ENCODE assay signal across 8 cellular contexts in genomic region chr19:20038358-20039202, GRCh38. TPM values are rescaled to one million over a fixed set of nuclear protein-coding genes. Genes with fewer than 3 reads are reported as not detected.
DNase-seq lines count a peak whose midpoint lies in the region; ATAC-seq and TF ChIP-seq lines count a peak whose summit lies in the region.

No MANE protein-coding gene starts in this region.

- H3K27ac ChIP-seq in CD8-positive, alpha-beta T cell (ENCODE audit: low read depth, low read length): peak overlapping the region; percentile 68

- peak; percentile 20 for ATAC-seq in CD8-positive, alpha-beta T cell
- no peak for ATAC-seq in HG03460 (IDR thresholded peaks at IDR 0.05; ENCODE audit: unreplicated experiment)

- no peaks in the 10 kb centered on the region for H3K27me3 ChIP-seq in CD8-positive, alpha-beta T cell (ENCODE audit: insufficient read depth, low read length)
- H3K27me3 ChIP-seq in mononuclear cell (ENCODE audit: insufficient read depth, low read length): no peaks in the 10 kb centered on the region

- no peak for TF ChIP-seq CTCF in CD8-positive, alpha-beta T cell (IDR thresholded peaks at IDR 0.05)
- TF ChIP-seq CTCF in LNCaP clone FGC (IDR thresholded peaks at IDR 0.05; ENCODE audit: control insufficient read depth, extremely low read depth, insufficient read depth): no peak

- intact Hi-C loops in CD8-positive, alpha-beta T cell (cut with DNase I, micrococcal nuclease): loop anchor here (1.0 to 10.0 kb wide), 13 partner anchors 14 to 1466 kb away; partner anchors contain the start of genes ZNF486 (in 2 of the 2), ZNF90 (in 2 of the 2), ZNF429 (in 1 of the 2) and ZNF430 (in 1 of the 2)
- intact Hi-C loops in dendritic cell treated with granulocyte-macrophage colony-stimulating factor and Interleukin-4, amounts not matched to agents 40 ng/mL and 50 ng/mL, for 4 days (cut with micrococcal nuclease): no loop called here

- no peaks in the 10 kb centered on the region for H3K9me3 ChIP-seq in CD8-positive, alpha-beta T cell (ENCODE audit: low read length)
- H3K9me3 ChIP-seq in mononuclear cell (ENCODE audit: low read depth, low read length): no peaks in the 10 kb centered on the region

- H3K4me3 Mint-ChIP-seq in CD8-positive, alpha-beta T cell: peak overlapping the region; percentile 98
- H3K4me3 Mint-ChIP-seq in dendritic cell treated with granulocyte-macrophage colony-stimulating factor and Interleukin-4, amounts not matched to agents 40 ng/mL and 50 ng/mL, for 4 days: peak overlapping the region; percentile 83

- POLR2A ChIA-PET in CD8-positive, alpha-beta T cell (lab: Charles Lee): interaction anchor here (0.8 to 2.8 kb wide), 9 partner anchors 14 to 1103 kb away, joined by 3 to 26 read pairs (median 5); partner anchors contain the start of genes ZNF430, ZNF431, ZNF486 and ZNF506

- no peaks in the 10 kb centered on the region for H3K9me3 Mint-ChIP-seq in CD8-positive, alpha-beta T cell
- H3K9me3 Mint-ChIP-seq in dendritic cell treated with granulocyte-macrophage colony-stimulating factor and Interleukin-4, amounts not matched to agents 40 ng/mL and 50 ng/mL, for 4 days: peaks cover 30% of the 10 kb centered on the region

- peak in 3 of 7 experiments; percentile 11 to 54 (median 12) for DNase-seq in CD8-positive, alpha-beta T cell
- DNase-seq in LNCaP clone FGC (ENCODE audit: low read depth) (no peak), COLO829 (ENCODE audit: low spot score) (no peak), GF-D8 (lab: John Stamatoyannopoulos, UW) (no peak), AG08396 (ENCODE audit: low spot score) (no peak)

- CTCF ChIA-PET in CD8-positive, alpha-beta T cell (lab: Charles Lee): interaction anchor here (1.6 kb wide), 1 partner anchor 37 kb away, joined by 3 read pairs; no protein-coding TSS in a partner anchor

- peaks cover 13% of the 10 kb centered on the region for H3K36me3 Mint-ChIP-seq in CD8-positive, alpha-beta T cell
- no peaks in the 10 kb centered on the region for H3K36me3 Mint-ChIP-seq in dendritic cell treated with granulocyte-macrophage colony-stimulating factor and Interleukin-4, amounts not matched to agents 40 ng/mL and 50 ng/mL, for 4 days (ENCODE audit: low read depth)

- H3K27me3 Mint-ChIP-seq in CD8-positive, alpha-beta T cell (ENCODE audit: low read depth): peaks cover 2% of the 10 kb centered on the region
- H3K27me3 Mint-ChIP-seq in dendritic cell treated with granulocyte-macrophage colony-stimulating factor and Interleukin-4, amounts not matched to agents 40 ng/mL and 50 ng/mL, for 4 days: no peaks in the 10 kb centered on the region

- H3K27ac Mint-ChIP-seq in CD8-positive, alpha-beta T cell: peak overlapping the region; percentile 96
- peak overlapping the region; percentile 74 for H3K27ac Mint-ChIP-seq in dendritic cell treated with granulocyte-macrophage colony-stimulating factor and Interleukin-4, amounts not matched to agents 40 ng/mL and 50 ng/mL, for 4 days

- H3K4me1 ChIP-seq in CD8-positive, alpha-beta T cell (ENCODE audit: insufficient read depth, low read length): peaks cover 13% of the 10 kb centered on the region
- peaks cover 10% of the 10 kb centered on the region for H3K4me1 ChIP-seq in mononuclear cell (ENCODE audit: insufficient read depth, low read length)

- H3K4me1 Mint-ChIP-seq in CD8-positive, alpha-beta T cell (ENCODE audit: low read depth): peaks cover 20% of the 10 kb centered on the region
- H3K4me1 Mint-ChIP-seq in dendritic cell treated with granulocyte-macrophage colony-stimulating factor and Interleukin-4, amounts not matched to agents 40 ng/mL and 50 ng/mL, for 4 days (ENCODE audit: low read depth): no peaks in the 10 kb centered on the region

- H3K36me3 ChIP-seq in CD8-positive, alpha-beta T cell (ENCODE audit: insufficient read depth, low read length): no peaks in the 10 kb centered on the region

- H3K4me3 ChIP-seq in CD8-positive, alpha-beta T cell (ENCODE audit: low read depth, low read length): peak overlapping the region; percentile 72
- H3K4me3 ChIP-seq in LNCaP clone FGC (ENCODE audit: low read depth, low read length) (peak overlapping the region; percentile 73), mononuclear cell (ENCODE audit: low read length) (peak overlapping the region; percentile 75)

RNA-seq across cellular contexts. Expression of gene ZNF682, which starts 0.7 kb away (rescaled TPM):
- total RNA-seq in CD8-positive, alpha-beta T cell: 10 to 100 TPM; 13.3 to 16.0 TPM
- 6.4 TPM for total RNA-seq in mononuclear cell

RNA-seq across cellular contexts. Expression of gene ZNF90, which starts 39.2 kb away (rescaled TPM):
- total RNA-seq in CD8-positive, alpha-beta T cell: 1 to 10 TPM; 1.9 to 2.2 TPM
- 1.8 TPM for total RNA-seq in mononuclear cell
